Comparison of ENCODE assay signal across 26 cellular contexts in the genomic region with DNA sequence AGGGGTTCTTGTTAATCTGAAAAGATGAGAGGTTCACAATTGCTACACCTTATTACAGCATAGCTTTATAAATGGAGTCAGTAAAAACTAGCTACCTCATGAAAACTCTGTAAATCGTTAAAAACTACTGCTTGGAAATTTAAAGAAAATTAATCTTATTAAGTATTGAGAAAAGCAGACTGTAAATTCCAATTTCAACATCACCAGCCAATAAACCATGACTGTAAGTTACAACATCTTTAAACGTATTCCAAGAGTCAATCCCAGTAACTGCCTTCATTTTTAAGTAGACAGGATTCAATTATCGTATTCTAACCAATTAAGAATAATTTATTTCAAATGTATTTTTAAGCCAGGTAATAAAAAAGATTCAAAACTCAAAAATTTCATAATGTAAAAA.
"Had no signal": no experiment of that assay in that cellular context is flagged by ENCODE, and none has a peak within 500 bp of the region (broad histone marks: within the 10 kb centered on the region; RNA-seq: fewer than 3 reads in every experiment).

No MANE protein-coding gene starts in this region.

- H3K4me3 ChIP-seq: breast epithelium, MG63, SJCRH30 had no signal

- DNase-seq: activated CD4-positive, alpha-beta memory T cell treated with anti-CD3 and anti-CD28 coated beads for 36 hours; activated CD4-positive, alpha-beta T cell treated with anti-CD3 and anti-CD28 coated beads, Interleukin-2, amount 10 ng/mL, durations not matched to agents 7 days and 5 days; activated CD4-positive, CD25-positive, alpha-beta regulatory T cell; activated CD8-positive, alpha-beta memory T cell treated with anti-CD3 and anti-CD28 coated beads for 24 hours; activated gamma-delta T cell treated with Interleukin-2 at 50 U/mL for 16 hours; activated naive CD4-positive, alpha-beta T cell treated with anti-CD3 and anti-CD28 coated beads, Interleukin-2, amount 10 ng/mL, durations not matched to agents 7 days and 5 days; activated naive CD8-positive, alpha-beta T cell treated with anti-CD3 and anti-CD28 coated beads for 36 hours; activated T-cell treated with anti-CD3 and anti-CD28 coated beads, Interleukin-2, amount 50 U/mL, for 48 hours; aorta; caudate nucleus; MV-4-11; NCI-H1092 treated with DMSO at 0.1 percent for 48 hours; NCI-H1436; NCI-H1694 treated with DMSO at 0.1 percent for 48 hours; NCI-H2029 treated with DMSO at 0.1 percent for 48 hours; NCI-H345; NCI-H510A; NCI-H526 treated with DMSO at 0.1 percent for 48 hours; SJCRH30; T-helper 2 cell; T1000 had no signal

- H3K36me3 ChIP-seq: breast epithelium, MG63 had no signal

- H3K27ac ChIP-seq: breast epithelium, SJCRH30, VCaP had no signal

- H3K9me3 ChIP-seq: breast epithelium, MG63, SJCRH30 had no signal

- H3K27me3 ChIP-seq: breast epithelium, MG63, SJCRH30 had no signal

- ATAC-seq: activated T-helper 17 cell treated with anti-CD3 and anti-CD28 coated beads, Interleukin-2, amount 50 U/mL, for 72 hours; Right ventricle myocardium inferior had no signal
